ENCODE assay signal across 18 cellular contexts in the genomic region with DNA sequence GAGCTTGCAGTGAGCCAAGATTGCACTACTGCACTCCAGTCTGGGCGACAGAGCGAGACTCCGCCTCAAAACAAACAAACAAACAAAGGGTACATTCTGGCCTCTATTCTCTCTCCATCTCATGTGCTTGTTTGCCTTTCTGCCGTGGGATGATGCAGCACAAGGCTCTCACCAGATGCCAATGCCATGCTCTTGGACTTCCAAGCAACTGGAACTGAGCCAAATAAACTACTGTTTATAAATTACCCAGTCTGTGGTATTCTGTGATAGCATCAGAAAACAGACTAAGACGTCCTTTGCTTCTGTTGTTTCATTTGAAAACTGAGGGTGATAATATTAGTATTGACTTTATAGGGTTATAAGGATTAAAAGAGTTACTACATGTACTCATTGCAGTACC. TPM values are rescaled to one million over a fixed set of nuclear protein-coding genes. Genes with fewer than 3 reads are reported as not detected.
"Had no signal": no experiment of that assay in that cellular context is flagged by ENCODE, and none has a peak within 500 bp of the region (broad histone marks: within the 10 kb centered on the region; RNA-seq: fewer than 3 reads in every experiment).

No MANE protein-coding gene starts in this region.

- H3K9me3 ChIP-seq: esophagus squamous epithelium, mucosa of descending colon had no signal

- H3K27ac ChIP-seq: esophagus squamous epithelium had no signal

- H3K9me3 Mint-ChIP-seq: activated CD4-positive, alpha-beta memory T cell treated with anti-CD3 and anti-CD28 coated beads for 36 hours had no signal

- H3K36me3 ChIP-seq: esophagus squamous epithelium had no signal

- H3K27me3 ChIP-seq: esophagus squamous epithelium had no signal

- H3K27ac Mint-ChIP-seq: nephron progenitor cell had no signal

- H3K4me3 ChIP-seq: esophagus squamous epithelium, mucosa of descending colon had no signal

- H3K27me3 Mint-ChIP-seq: activated CD4-positive, alpha-beta memory T cell treated with anti-CD3 and anti-CD28 coated beads for 36 hours had no signal

- FAIRE-seq: astrocyte, colon had no signal

- H3K4me3 Mint-ChIP-seq: activated CD4-positive, alpha-beta memory T cell treated with anti-CD3 and anti-CD28 coated beads for 36 hours; nephron progenitor cell had no signal

- ATAC-seq: left cardiac atrium, mucosa of descending colon, sciatic nerve had no signal

- DNase-seq: activated CD4-positive, alpha-beta memory T cell treated with anti-CD3 and anti-CD28 coated beads for 36 hours; activated gamma-delta T cell treated with Interleukin-2 at 50 U/mL for 16 hours; activated T-cell treated with anti-CD3 and anti-CD28 coated beads, Interleukin-2, amount 50 U/mL, for 48 hours; esophagus squamous epithelium; foreskin fibroblast; left cardiac atrium; mucosa of descending colon; nephron progenitor cell; stimulated activated CD4-positive, alpha-beta T cell treated with anti-CD3 and anti-CD28 coated beads, Interleukin-2, amount 100 ng/mL, for 24 hours; stimulated activated naive CD4-positive, alpha-beta T cell; substantia nigra; T-helper 2 cell; trophoblast cell had no signal

RNA-seq across cellular contexts. Expression of a gene that starts 23.9 kb away (rescaled TPM):
- total RNA-seq: lung microvascular endothelial cell had no signal

RNA-seq across cellular contexts. Expression of a gene that starts 44.6 kb away (rescaled TPM):
- total RNA-seq: lung microvascular endothelial cell, pulmonary artery endothelial cell had no signal
